15 cellular contexts compared by ENCODE assay signal in the genomic region with DNA sequence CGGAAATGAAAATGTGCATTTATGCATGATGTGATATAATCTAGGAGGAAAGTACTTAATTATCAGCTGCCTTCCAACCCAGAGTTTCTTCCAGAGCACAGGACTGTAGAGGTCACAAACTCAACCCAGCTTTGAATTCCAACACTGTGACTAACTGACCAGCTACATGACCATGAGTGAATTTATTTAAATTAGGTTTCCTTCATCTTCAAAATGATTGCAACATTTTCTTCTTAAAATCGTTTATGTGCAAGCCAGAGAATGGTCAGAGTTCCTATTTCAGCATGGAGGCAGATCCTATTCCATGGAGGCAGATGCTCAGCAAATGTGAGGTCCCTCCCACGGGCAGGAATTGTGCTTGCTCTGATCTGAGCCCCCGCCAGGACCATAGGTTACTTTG. TPM values are rescaled to one million over a fixed set of nuclear protein-coding genes. Genes with fewer than 3 reads are reported as not detected.
DNase-seq lines count a peak whose midpoint lies in the region; ATAC-seq and TF ChIP-seq lines count a peak whose summit lies in the region.
"Had no signal": no experiment of that assay in that cellular context is flagged by ENCODE, and none has a peak within 500 bp of the region (broad histone marks: within the 10 kb centered on the region; RNA-seq: fewer than 3 reads in every experiment).

No MANE protein-coding gene starts in this region.

- no peak overlapping the region for H3K27ac Mint-ChIP-seq in activated naive CD8-positive, alpha-beta T cell treated with anti-CD3 and anti-CD28 coated beads for 36 hours
- H3K27ac Mint-ChIP-seq: activated T-cell treated with anti-CD3 and anti-CD28 coated beads, Interleukin-2, amount 50 U/mL, for 72 hours; memory B cell had no signal

- peak; percentile 83 for ATAC-seq in RWPE2 (ENCODE audit: low read depth)
- no peak for ATAC-seq in GM18505 (IDR thresholded peaks at IDR 0.05; ENCODE audit: unreplicated experiment)
- ATAC-seq: activated T-cell treated with anti-CD3 and anti-CD28 coated beads, Interleukin-2, amount 50 U/mL, for 72 hours had no signal

- no peak overlapping the region for H3K4me3 ChIP-seq in RWPE2 (ENCODE audit: severe bottlenecking)
- no peak overlapping the region for H3K4me3 ChIP-seq in epithelial cell of proximal tubule (ENCODE audit: low read depth, low read length)
- H3K4me3 ChIP-seq in osteoblast (ENCODE audit: insufficient read depth, low read length), result no peak overlapping the region
- H3K4me3 ChIP-seq: prostate gland had no signal

- TF ChIP-seq POLR2A in GM18505 (IDR thresholded peaks at IDR 0.05; ENCODE audit: borderline replicate concordance, extremely low read depth, insufficient read depth, insufficient read length), result no peak

- H3K4me1 ChIP-seq in RWPE2 (ENCODE audit: insufficient read depth, poor library complexity, severe bottlenecking) (peaks cover 15% of the 10 kb centered on the region), osteoblast (ENCODE audit: insufficient read depth, low read length) (peaks cover 25% of the 10 kb centered on the region)
- H3K4me1 ChIP-seq: prostate gland had no signal

- no peaks in the 10 kb centered on the region for H4K20me1 ChIP-seq in osteoblast (ENCODE audit: insufficient read depth, low read length)

- H3K4me2 ChIP-seq in osteoblast (ENCODE audit: insufficient read depth, low read length), result peak overlapping the region; percentile 28

- H3K27ac ChIP-seq in RWPE2 (ENCODE audit: poor library complexity, severe bottlenecking) (peak overlapping the region; percentile 18), osteoblast (ENCODE audit: low read depth, low read length) (peak overlapping the region; percentile 30)
- H3K27ac ChIP-seq: prostate gland had no signal

- H2AFZ ChIP-seq in osteoblast (ENCODE audit: low read length), result no peak overlapping the region

- H3K27me3 ChIP-seq in RWPE2 (ENCODE audit: insufficient read depth, poor library complexity, severe bottlenecking) (no peaks in the 10 kb centered on the region), osteoblast (ENCODE audit: insufficient read depth, low read length) (no peaks in the 10 kb centered on the region)

- H3K79me2 ChIP-seq in osteoblast (ENCODE audit: insufficient read depth, low read length), result no peaks in the 10 kb centered on the region

- DNase-seq in EL (peak; percentile 92), RWPE2 (ENCODE audit: low spot score) (no peak), epithelial cell of proximal tubule (ENCODE audit: low read depth) (peak; percentile 73), osteoblast (ENCODE audit: insufficient read length, low spot score, missing footprints) (peak; percentile 76), 8988T (no peak), middle frontal gyrus (ENCODE audit: extremely low spot score, low spot score) (no peak)
- DNase-seq in activated naive CD8-positive, alpha-beta T cell treated with anti-CD3 and anti-CD28 coated beads for 36 hours, result no peak
- DNase-seq: activated T-cell treated with anti-CD3 and anti-CD28 coated beads, Interleukin-2, amount 50 U/mL, for 72 hours; GOT3; NCI-H1694; NCI-H69; stimulated activated CD4-positive, alpha-beta T cell treated with anti-CD3 and anti-CD28 coated beads, Interleukin-4, amount 100 ng/mL, for 4 hours had no signal

- no peak overlapping the region for H3K4me3 Mint-ChIP-seq in activated naive CD8-positive, alpha-beta T cell treated with anti-CD3 and anti-CD28 coated beads for 36 hours
- H3K4me3 Mint-ChIP-seq: activated T-cell treated with anti-CD3 and anti-CD28 coated beads, Interleukin-2, amount 50 U/mL, for 72 hours; memory B cell had no signal

- H3K9me3 ChIP-seq in RWPE2 (ENCODE audit: severe bottlenecking) (no peaks in the 10 kb centered on the region), osteoblast (ENCODE audit: low read depth, low read length) (no peaks in the 10 kb centered on the region)
- H3K9me3 ChIP-seq: prostate gland had no signal

- no peaks in the 10 kb centered on the region for H3K9me3 Mint-ChIP-seq in activated naive CD8-positive, alpha-beta T cell treated with anti-CD3 and anti-CD28 coated beads for 36 hours
- H3K9me3 Mint-ChIP-seq: activated T-cell treated with anti-CD3 and anti-CD28 coated beads, Interleukin-2, amount 50 U/mL, for 72 hours; memory B cell had no signal

- H3K36me3 ChIP-seq in RWPE2 (ENCODE audit: low read depth) (peaks cover 37% of the 10 kb centered on the region), osteoblast (ENCODE audit: insufficient read depth, low read length) (peaks cover 31% of the 10 kb centered on the region)

- no peak for TF ChIP-seq CTCF in RWPE2 (IDR thresholded peaks at IDR 0.05; ENCODE audit: poor library complexity, severe bottlenecking)
- no peak for TF ChIP-seq CTCF in epithelial cell of proximal tubule (conservative IDR thresholded peaks at IDR 0.05; ENCODE audit: low read depth, low read length)
- no peak for TF ChIP-seq CTCF in osteoblast (IDR thresholded peaks at IDR 0.05; ENCODE audit: extremely low read depth, low read depth, low read length)

- no peaks in the 10 kb centered on the region for H3K27me3 Mint-ChIP-seq in activated naive CD8-positive, alpha-beta T cell treated with anti-CD3 and anti-CD28 coated beads for 36 hours
- H3K27me3 Mint-ChIP-seq: memory B cell had no signal

- H3K36me3 Mint-ChIP-seq in activated naive CD8-positive, alpha-beta T cell treated with anti-CD3 and anti-CD28 coated beads for 36 hours, result peaks cover 13% of the 10 kb centered on the region

- no peaks in the 10 kb centered on the region for H3K4me1 Mint-ChIP-seq in activated naive CD8-positive, alpha-beta T cell treated with anti-CD3 and anti-CD28 coated beads for 36 hours
- H3K4me1 Mint-ChIP-seq: memory B cell had no signal

RNA-seq across cellular contexts. Expression of gene OSBP, which starts 42.4 kb away (rescaled TPM):
- total RNA-seq in epithelial cell of proximal tubule (12.3 and 15.1 TPM in 2 replicates), osteoblast (35.1 and 35.9 TPM in 2 replicates)
- 10 to 100 TPM; 39.4 to 39.6 TPM for total RNA-seq in activated naive CD8-positive, alpha-beta T cell treated with anti-CD3 and anti-CD28 coated beads for 36 hours

Comparison
In these comparisons a context has a peak if more than half of its experiments do, and no peak if none do; other contexts are left out.
1. DNase-seq: peak in EL (single experiment), epithelial cell of proximal tubule (single experiment) and osteoblast (single experiment); none in RWPE2 (single experiment), 8988T (single experiment), middle frontal gyrus (single experiment) and activated naive CD8-positive, alpha-beta T cell treated with anti-CD3 and anti-CD28 coated beads for 36 hours (single experiment).